Comparison of ENCODE assay signal across 26 cellular contexts in genomic region chr19:8893419-8893818, GRCh38.
"Had no signal": no experiment of that assay in that cellular context is flagged by ENCODE, and none has a peak within 500 bp of the region (broad histone marks: within the 10 kb centered on the region; RNA-seq: fewer than 3 reads in every experiment).

No MANE protein-coding gene starts in this region.

- H3K9me3 ChIP-seq: colonic mucosa, esophagus squamous epithelium, gastrocnemius medialis, heart right ventricle, left lung, lower lobe of right lung, mucosa of descending colon had no signal

- ATAC-seq: effector memory CD8-positive, alpha-beta T cell; esophagus mucosa; gastrocnemius medialis; heart right ventricle; left cardiac atrium; left lung; left ventricle myocardium superior; lower lobe of right lung; mucosa of descending colon had no signal

- H3K36me3 ChIP-seq: colonic mucosa, esophagus squamous epithelium, gastrocnemius medialis, heart right ventricle, left lung, lower lobe of right lung had no signal

- H3K27ac ChIP-seq: colonic mucosa, epithelial cell of prostate, esophagus squamous epithelium, gastrocnemius medialis, heart right ventricle, left lung, lower lobe of right lung had no signal

- FAIRE-seq: endometrium, islet of Langerhans, keratinocyte had no signal

- DNase-seq: colonic mucosa; cortex of kidney; effector CD8-positive, alpha-beta T cell; effector memory CD8-positive, alpha-beta T cell; endodermal cell; erythroblast; esophagus squamous epithelium; foreskin fibroblast; foreskin melanocyte; gastrocnemius medialis; glutamatergic neuron; head of caudate nucleus; heart right ventricle; hippocampal formation; left cardiac atrium; left lung; left ventricle myocardium superior; lower lobe of right lung; mesenchymal stem cell; mucosa of descending colon; naive B cell had no signal

- H3K27me3 ChIP-seq: colonic mucosa, gastrocnemius medialis, left lung had no signal

- H3K4me3 ChIP-seq: colonic mucosa, esophagus squamous epithelium, gastrocnemius medialis, heart right ventricle, left lung, lower lobe of right lung, mucosa of descending colon had no signal

- H3K4me1 ChIP-seq: colonic mucosa, esophagus squamous epithelium, gastrocnemius medialis, heart right ventricle, left lung, lower lobe of right lung had no signal
